Comparison of ENCODE assay signal across 8 cellular contexts in the genomic region with DNA sequence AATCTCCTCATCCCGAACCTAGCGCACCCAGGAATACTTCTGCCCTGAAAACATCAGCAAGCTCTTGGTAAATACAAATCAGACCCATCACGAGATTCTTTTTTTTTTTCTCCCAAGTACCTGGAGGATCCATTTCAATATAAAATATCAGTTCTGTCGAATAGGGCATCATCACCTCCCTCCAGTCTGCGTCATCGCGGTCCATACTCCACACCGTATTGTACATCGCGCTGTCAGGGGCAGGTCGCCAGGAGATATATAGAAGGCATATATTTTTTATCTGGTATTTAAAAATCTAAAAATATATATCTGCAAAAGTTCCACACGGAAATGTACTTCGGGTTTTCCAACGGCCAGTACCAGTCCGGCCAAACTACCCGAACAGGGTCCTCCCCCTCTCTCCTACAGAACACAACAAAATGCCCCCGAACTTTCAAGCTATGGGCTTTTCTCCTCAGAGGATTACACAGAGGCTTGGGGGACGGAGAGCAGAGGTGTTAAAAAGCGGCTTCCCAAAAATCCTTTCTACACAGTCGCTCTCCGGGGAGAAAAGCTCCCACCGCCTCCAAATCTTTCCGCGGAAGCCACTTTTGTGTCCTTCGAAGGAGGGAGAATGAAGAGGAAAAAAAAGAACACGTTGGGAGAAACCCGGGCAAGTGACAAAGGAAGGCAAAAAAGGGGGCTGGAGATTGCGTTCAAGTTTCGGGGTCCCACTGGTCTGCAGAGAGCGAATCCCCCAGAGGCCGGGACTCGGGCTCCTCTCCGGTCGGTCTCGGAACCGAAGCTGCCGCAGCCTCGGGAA. TPM values are rescaled to one million over a fixed set of nuclear protein-coding genes. Genes with fewer than 3 reads are reported as not detected.
A peak's percentile ranks its signal among the peaks of the same experiment; 100 is the strongest.
DNase-seq lines count a peak whose midpoint lies in the region; ATAC-seq and TF ChIP-seq lines count a peak whose summit lies in the region.

No MANE protein-coding gene starts in this region.

- H3K36me3 ChIP-seq in KOPT-K1 (ENCODE audit: insufficient read depth, low read length), result no peaks in the 10 kb centered on the region

- in situ Hi-C loops in GM13977 (cut with MboI; ENCODE audit: low pct_unique_long_range_greater_than_20kb, low sequenced_read_pairs, unreplicated experiment), result no loop called here

- TF ChIP-seq CTCF in brain (conservative IDR thresholded peaks at IDR 0.05) (no peak), GM13977 (IDR thresholded peaks at IDR 0.05; ENCODE audit: extremely low read depth, insufficient read depth, missing control alignments) (no peak)

- peaks cover 18% of the 10 kb centered on the region for H3K27me3 Mint-ChIP-seq in brain

- H3K27ac Mint-ChIP-seq in brain, result peak overlapping the region; percentile 100

- DNase-seq in CD1c-positive myeloid dendritic cell (ENCODE audit: extremely low spot score) (peak; percentile 18), SW480 (ENCODE audit: low spot score) (peak; percentile 64), kidney tubule cell (ENCODE audit: low spot score) (peak; percentile 31), GM13977 (ENCODE audit: low spot score) (no peak)
- DNase-seq in stimulated activated CD4-positive, alpha-beta T cell treated with anti-CD3 and anti-CD28 coated beads, Interleukin-4, amount 100 ng/mL, for 24 hours, result peak; percentile 29

- H3K36me3 Mint-ChIP-seq in brain, result peaks cover 6% of the 10 kb centered on the region

- H3K4me1 Mint-ChIP-seq in brain, result peaks cover 53% of the 10 kb centered on the region

- no peak for ATAC-seq in HG02840 (IDR thresholded peaks at IDR 0.05; ENCODE audit: low FRiP score, unreplicated experiment)

- H3K27ac ChIP-seq in KOPT-K1 (ENCODE audit: low read depth, low read length, poor library complexity, severe bottlenecking), result peak overlapping the region; percentile 94

- H3K9me3 ChIP-seq in KOPT-K1 (ENCODE audit: insufficient read depth, low read length, poor library complexity, severe bottlenecking), result no peaks in the 10 kb centered on the region

- H3K4me3 Mint-ChIP-seq in brain, result peak overlapping the region; percentile 90 to 99 (median 97)

- peaks cover 0 to 5% (median 0%) of the 10 kb centered on the region in 5 experiments for H3K9me3 Mint-ChIP-seq in brain

RNA-seq across cellular contexts. Expression of gene PIK3R3, which starts 0.5 kb away (rescaled TPM):
- 43.0 TPM for polyA plus RNA-seq in brain (ENCODE audit: insufficient read depth, low read depth, low replicate concordance)

RNA-seq across cellular contexts. Expression of gene TSPAN1, which starts 43.0 kb away (rescaled TPM):
- polyA plus RNA-seq in brain (ENCODE audit: insufficient read depth, low read depth, low replicate concordance), result 9.4 TPM

RNA-seq across cellular contexts. Expression of gene P3R3URF, which starts 44.4 kb away (rescaled TPM):
- polyA plus RNA-seq in brain (ENCODE audit: insufficient read depth, low read depth, low replicate concordance), result not detected
